ENCODE assay signal across 8 cellular contexts in the genomic region with DNA sequence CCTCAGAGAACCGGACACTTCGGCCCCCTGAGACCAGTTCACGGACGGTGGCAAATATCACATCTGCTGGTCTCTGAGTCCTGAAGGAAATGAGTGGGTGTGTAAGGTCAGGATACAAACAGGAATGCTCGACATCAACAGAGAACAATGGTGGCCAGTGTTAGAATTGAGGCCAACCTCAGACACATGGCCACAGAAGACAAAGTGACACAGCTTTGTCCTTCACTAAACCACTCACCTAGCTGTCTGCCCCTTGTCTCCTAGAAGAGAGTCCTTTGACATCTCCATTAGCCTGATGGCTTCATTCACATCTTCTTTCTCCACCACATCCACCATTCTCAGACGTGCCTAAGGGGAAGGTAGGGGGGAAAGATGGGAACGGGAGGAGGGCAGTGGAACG. TPM values are rescaled to one million over a fixed set of nuclear protein-coding genes. Genes with fewer than 3 reads are reported as not detected.
DNase-seq lines count a peak whose midpoint lies in the region; ATAC-seq, FAIRE-seq and TF ChIP-seq lines count a peak whose summit lies in the region.
"Had no signal": no experiment of that assay in that cellular context is flagged by ENCODE, and none has a peak within 500 bp of the region (broad histone marks: within the 10 kb centered on the region; RNA-seq: fewer than 3 reads in every experiment).

No MANE protein-coding gene starts in this region.

- peaks cover 8% of the 10 kb centered on the region for H3K4me1 ChIP-seq in HEK293 (ENCODE audit: control insufficient read depth, insufficient read depth, low read length)
- peaks cover 23% of the 10 kb centered on the region for H3K4me1 ChIP-seq in endothelial cell of umbilical vein (ENCODE audit: control insufficient read depth, extremely low read depth, insufficient read depth, low read length)

- peak; percentile 44 for DNase-seq in endothelial cell of umbilical vein (ENCODE audit: low read depth, low spot score)
- no peak for DNase-seq in NCI-H82 treated with DMSO at 0.1 percent for 48 hours (lab: John Stamatoyannopoulos, UW; ENCODE audit: unreplicated experiment)
- DNase-seq: activated CD8-positive, alpha-beta memory T cell treated with anti-CD3 and anti-CD28 coated beads for 24 hours; stimulated activated naive CD4-positive, alpha-beta T cell had no signal

- H3K4me3 ChIP-seq in HEK293 (ENCODE audit: low read depth, low read length) (no peak overlapping the region), endothelial cell of umbilical vein (replicated peaks in 1 of 3; ENCODE audit: insufficient read depth in 1 of 3, low read depth in 1 of 3, low read length in 3 of 3) (no peak overlapping the region)
- H3K4me3 ChIP-seq: ascending aorta; BLaER1 treated with 17β-estradiol and CSF1 and Interleukin-3, amounts not matched to agents 10 nM and 100 nM had no signal

- H2AFZ ChIP-seq in endothelial cell of umbilical vein (ENCODE audit: low read depth, low read length) = no peak overlapping the region

- H3K9ac ChIP-seq in endothelial cell of umbilical vein (replicated peaks; ENCODE audit: extremely low read depth, insufficient read depth, low read length) = no peak overlapping the region

- H3K79me2 ChIP-seq in endothelial cell of umbilical vein (ENCODE audit: control insufficient read depth, insufficient read depth, low read length) = peaks cover 34% of the 10 kb centered on the region

- dilution Hi-C loops in endothelial cell of umbilical vein (cut with MboI; ENCODE audit: extremely low pct_ligation_motif_present, low sequenced_read_pairs) = no loop called here

- H3K9me1 ChIP-seq in endothelial cell of umbilical vein (replicated peaks; ENCODE audit: control insufficient read depth, extremely low read depth, insufficient read depth, low read length) = no peaks in the 10 kb centered on the region

- TF ChIP-seq POLR2A in endothelial cell of umbilical vein (IDR thresholded peaks at IDR 0.05; ENCODE audit: low read depth, low read length) = peak; percentile 41

- peak overlapping the region; percentile 13; the same call in 1 of the 2 replicates for H3K27ac ChIP-seq in HEK293 (ENCODE audit: extremely low read depth, low read depth, low read length)
- H3K27ac ChIP-seq in endothelial cell of umbilical vein (ENCODE audit: insufficient read depth, low read depth, low read length) = peak overlapping the region; percentile 25
- H3K27ac ChIP-seq: ascending aorta; BLaER1 treated with 17β-estradiol and CSF1 and Interleukin-3, amounts not matched to agents 10 nM and 100 nM had no signal

- CTCF ChIA-PET in HEK293 (lab: Yijun Ruan, JAX) (no interaction called here), endothelial cell of umbilical vein (lab: Charles Lee) (interaction anchor here (0.9 kb wide), 1 partner anchor 38 kb away, joined by 3 read pairs; no protein-coding TSS in a partner anchor)

- ATAC-seq in GM18520 (IDR thresholded peaks at IDR 0.05; ENCODE audit: unreplicated experiment) = no peak

- POLR2A ChIA-PET in HEK293 (lab: Yijun Ruan, JAX) = interaction anchor here (1.2 to 7.9 kb wide), 2 partner anchors 8 to 11 kb away, joined by 5 to 115 read pairs; partner anchors contain the start of genes AP4M1 and MCM7
- POLR2A ChIA-PET in endothelial cell of umbilical vein (lab: Charles Lee) = no interaction called here

- H3K36me3 ChIP-seq in HEK293 (ENCODE audit: control insufficient read depth in 2 of 2, insufficient read depth in 1 of 2, low read length in 2 of 2) = peaks cover 45 to 78% of the 10 kb centered on the region in 2 experiments
- peaks cover 42 to 47% of the 10 kb centered on the region in 2 experiments for H3K36me3 ChIP-seq in endothelial cell of umbilical vein (ENCODE audit: control insufficient read depth in 2 of 2, extremely low read depth in 1 of 2, insufficient read depth in 2 of 2, low read length in 2 of 2)

- intact Hi-C loops in endothelial cell of umbilical vein (cut with micrococcal nuclease) = no loop called here

- H3K9me3 ChIP-seq in HEK293 (ENCODE audit: control insufficient read depth, insufficient read depth, low read depth, low read length) (no peaks in the 10 kb centered on the region), endothelial cell of umbilical vein (replicated peaks; ENCODE audit: control insufficient read depth, insufficient read depth, low read length) (no peaks in the 10 kb centered on the region)
- H3K9me3 ChIP-seq: ascending aorta; BLaER1 treated with 17β-estradiol and CSF1 and Interleukin-3, amounts not matched to agents 10 nM and 100 nM had no signal

- H3K4me2 ChIP-seq in endothelial cell of umbilical vein (ENCODE audit: insufficient read depth, low read length) = no peak overlapping the region
- H3K4me2 ChIP-seq: BLaER1 treated with 17β-estradiol and CSF1 and Interleukin-3, amounts not matched to agents 10 nM and 100 nM had no signal

- TF ChIP-seq CTCF in HEK293 (tag by site-specific recombination; IDR thresholded peaks at IDR 0.05) = no peak
- no peak for TF ChIP-seq CTCF in endothelial cell of umbilical vein (IDR thresholded peaks at IDR 0.05; ENCODE audit: extremely low read depth in 1 of 2, insufficient read depth in 1 of 2, low read depth in 1 of 2, low read length in 2 of 2)

- peak; percentile 42 for FAIRE-seq in endothelial cell of umbilical vein (lab: Jason Lieb, UNC)

- no TSS peak for BruUV-seq in endothelial cell of umbilical vein (replicated peaks; lab: Mats Ljungman, UMichigan)

- no peaks in the 10 kb centered on the region for H3K27me3 ChIP-seq in endothelial cell of umbilical vein (ENCODE audit: control insufficient read depth in 2 of 2, insufficient read depth in 2 of 2, low read length in 2 of 2)
- H3K27me3 ChIP-seq: ascending aorta; BLaER1 treated with 17β-estradiol and CSF1 and Interleukin-3, amounts not matched to agents 10 nM and 100 nM had no signal

- H4K20me1 ChIP-seq in endothelial cell of umbilical vein (replicated peaks; ENCODE audit: control insufficient read depth, extremely low read depth, insufficient read depth, low read length) = no peaks in the 10 kb centered on the region

TF ChIP-seq in HEK293, 187 proteins besides CTCF, POLR2A, EP300 and RAD21 (continues in another document):
- TF ChIP-seq ZSCAN16 (tag by site-specific recombination; IDR thresholded peaks at IDR 0.05) (no peak), ZNF114 (tag by site-specific recombination; IDR thresholded peaks at IDR 0.05) (no peak)

TF ChIP-seq in endothelial cell of umbilical vein, 7 proteins besides CTCF, POLR2A, EP300 and RAD21 (continues in another document):
- TF ChIP-seq MYC (IDR thresholded peaks at IDR 0.05; ENCODE audit: low read depth, low read length) (no peak), JUN (IDR thresholded peaks at IDR 0.05; ENCODE audit: borderline replicate concordance, insufficient read depth, insufficient read length, low read depth) (no peak), FOS (IDR thresholded peaks at IDR 0.05; ENCODE audit: borderline replicate concordance, insufficient read depth, low read length) (no peak)

RNA-seq across cellular contexts. Expression of gene COPS6, which starts 4.3 kb away (rescaled TPM):
- 168 and 188 TPM in 2 replicates for total RNA-seq in endothelial cell of umbilical vein
- polyA plus RNA-seq in endothelial cell of umbilical vein = 251 and 268 TPM in 2 replicates
- 257 and 331 TPM in 2 replicates for polyA plus RNA-seq in endothelial cell of umbilical vein (2011; cell fraction: cytosol; rRNA removed)
- 152 and 181 TPM in 2 replicates for polyA plus RNA-seq in endothelial cell of umbilical vein (2011; cell fraction: nucleus; rRNA removed)
- polyA plus RNA-seq in endothelial cell of umbilical vein (2012) = 169 and 251 TPM in 2 replicates
- polyA minus RNA-seq in endothelial cell of umbilical vein = 230 and 233 TPM in 2 replicates
- polyA minus RNA-seq in endothelial cell of umbilical vein (2011; cell fraction: cytosol; rRNA and poly(A)+ RNA removed) = 122 TPM
- polyA minus RNA-seq in endothelial cell of umbilical vein (2011; cell fraction: nucleus; rRNA and poly(A)+ RNA removed) = 46.3 and 64.6 TPM in 2 replicates

RNA-seq across cellular contexts. Expression of gene MCM7, which starts 8.1 kb away (rescaled TPM):
- 183 and 187 TPM in 2 replicates for total RNA-seq in endothelial cell of umbilical vein
- 145 and 156 TPM in 2 replicates for polyA plus RNA-seq in endothelial cell of umbilical vein
- polyA plus RNA-seq in endothelial cell of umbilical vein (2011; cell fraction: cytosol; rRNA removed) = 128 and 148 TPM in 2 replicates
- 575 and 612 TPM in 2 replicates for polyA plus RNA-seq in endothelial cell of umbilical vein (2011; cell fraction: nucleus; rRNA removed)
- polyA plus RNA-seq in endothelial cell of umbilical vein (2012) = 68.4 and 119 TPM in 2 replicates
- polyA minus RNA-seq in endothelial cell of umbilical vein = 123 and 162 TPM in 2 replicates
- 332 TPM for polyA minus RNA-seq in endothelial cell of umbilical vein (2011; cell fraction: cytosol; rRNA and poly(A)+ RNA removed)
- 151 and 168 TPM in 2 replicates for polyA minus RNA-seq in endothelial cell of umbilical vein (2011; cell fraction: nucleus; rRNA and poly(A)+ RNA removed)

RNA-seq across cellular contexts. Expression of gene AP4M1, which starts 8.4 kb away (rescaled TPM):
- total RNA-seq in endothelial cell of umbilical vein = 20.5 and 22.7 TPM in 2 replicates
- 27.4 and 31.4 TPM in 2 replicates for polyA plus RNA-seq in endothelial cell of umbilical vein
- 20.7 and 21.5 TPM in 2 replicates for polyA plus RNA-seq in endothelial cell of umbilical vein (2011; cell fraction: cytosol; rRNA removed)
- 57.4 and 65.9 TPM in 2 replicates for polyA plus RNA-seq in endothelial cell of umbilical vein (2011; cell fraction: nucleus; rRNA removed)
- 25.9 and 28.9 TPM in 2 replicates for polyA plus RNA-seq in endothelial cell of umbilical vein (2012)
- polyA minus RNA-seq in endothelial cell of umbilical vein = 22.9 and 24.5 TPM in 2 replicates
- 10.0 TPM for polyA minus RNA-seq in endothelial cell of umbilical vein (2011; cell fraction: cytosol; rRNA and poly(A)+ RNA removed)
- polyA minus RNA-seq in endothelial cell of umbilical vein (2011; cell fraction: nucleus; rRNA and poly(A)+ RNA removed) = 13.7 and 17.7 TPM in 2 replicates

RNA-seq across cellular contexts. Expression of gene ZNF3, which starts 11.5 kb away (rescaled TPM):
- total RNA-seq in endothelial cell of umbilical vein = 30.9 and 31.1 TPM in 2 replicates
- polyA plus RNA-seq in endothelial cell of umbilical vein = 20.1 and 21.8 TPM in 2 replicates
- polyA plus RNA-seq in endothelial cell of umbilical vein (2011; cell fraction: cytosol; rRNA removed) = 16.4 and 18.1 TPM in 2 replicates
- polyA plus RNA-seq in endothelial cell of umbilical vein (2011; cell fraction: nucleus; rRNA removed) = 92.5 and 96.6 TPM in 2 replicates
- polyA plus RNA-seq in endothelial cell of umbilical vein (2012) = 16.4 and 21.6 TPM in 2 replicates
- polyA minus RNA-seq in endothelial cell of umbilical vein = 44.7 and 59.7 TPM in 2 replicates
- 8.2 TPM for polyA minus RNA-seq in endothelial cell of umbilical vein (2011; cell fraction: cytosol; rRNA and poly(A)+ RNA removed)
- polyA minus RNA-seq in endothelial cell of umbilical vein (2011; cell fraction: nucleus; rRNA and poly(A)+ RNA removed) = 57.9 and 89.1 TPM in 2 replicates

RNA-seq across cellular contexts. Expression of gene TAF6, which starts 26.1 kb away (rescaled TPM):
- total RNA-seq in endothelial cell of umbilical vein = 64.6 and 67.3 TPM in 2 replicates
- 32.7 and 34.1 TPM in 2 replicates for polyA plus RNA-seq in endothelial cell of umbilical vein
- 27.6 and 28.5 TPM in 2 replicates for polyA plus RNA-seq in endothelial cell of umbilical vein (2011; cell fraction: cytosol; rRNA removed)
- 54.1 and 58.7 TPM in 2 replicates for polyA plus RNA-seq in endothelial cell of umbilical vein (2011; cell fraction: nucleus; rRNA removed)
- polyA plus RNA-seq in endothelial cell of umbilical vein (2012) = 42.1 and 45.9 TPM in 2 replicates
- polyA minus RNA-seq in endothelial cell of umbilical vein = 40.3 and 57.7 TPM in 2 replicates
- polyA minus RNA-seq in endothelial cell of umbilical vein (2011; cell fraction: cytosol; rRNA and poly(A)+ RNA removed) = 21.2 TPM
- polyA minus RNA-seq in endothelial cell of umbilical vein (2011; cell fraction: nucleus; rRNA and poly(A)+ RNA removed) = 18.0 TPM in 2 replicates
